14 cellular contexts compared by ENCODE assay signal in genomic region chr10:3455385-3456334, GRCh38.
DNase-seq lines count a peak whose midpoint lies in the region; ATAC-seq, FAIRE-seq and TF ChIP-seq lines count a peak whose summit lies in the region.
"Had no signal": no experiment of that assay in that cellular context is flagged by ENCODE, and none has a peak within 500 bp of the region (broad histone marks: within the 10 kb centered on the region; RNA-seq: fewer than 3 reads in every experiment).

No MANE protein-coding gene starts in this region.

- DNase-seq in A549 (ENCODE audit: low read depth in 1 of 2, low spot score in 1 of 2) (no peak), GM10248 (ENCODE audit: extremely low spot score) (no peak), adipocyte (ENCODE audit: low read depth) (peak; percentile 72), keratinocyte (ENCODE audit: low read depth, low spot score) (no peak)
- DNase-seq: activated CD8-positive, alpha-beta memory T cell treated with anti-CD3 and anti-CD28 coated beads, Interleukin-2, amount 50 U/mL, for 48 hours; CD8-positive, alpha-beta T cell; NCI-H1048; NCI-H748 treated with DMSO at 0.1 percent for 48 hours had no signal

- ATAC-seq in A549 (no peak), GM18502 (IDR thresholded peaks at IDR 0.05; ENCODE audit: poor library complexity, unreplicated experiment) (no peak), GM19463 (IDR thresholded peaks at IDR 0.05; ENCODE audit: unreplicated experiment) (no peak), GM19395 (IDR thresholded peaks at IDR 0.05; ENCODE audit: unreplicated experiment) (no peak), GM18858 (IDR thresholded peaks at IDR 0.05; ENCODE audit: unreplicated experiment) (no peak)
- ATAC-seq: CD8-positive, alpha-beta T cell had no signal

- 91% methylated on average over 13 of the region's 13 CpGs for WGBS in A549 (ENCODE audit: missing lambda C conversion rate)

- FAIRE-seq in A549 (lab: Jason Lieb, UNC) (no peak), keratinocyte (lab: Jason Lieb, UNC) (peak; percentile 98)
- FAIRE-seq: colon had no signal

- TF ChIP-seq POLR2A in A549 (IDR thresholded peaks at IDR 0.05; ENCODE audit: low read length) = no peak

- peak overlapping the region; percentile 0 for H2AFZ ChIP-seq in keratinocyte (ENCODE audit: control insufficient read depth, low read length)

- H4K20me1 ChIP-seq in keratinocyte (ENCODE audit: control insufficient read depth, extremely low read depth, insufficient read depth, low read length) = no peaks in the 10 kb centered on the region

- no peak overlapping the region for H3K4me2 ChIP-seq in A549
- peak overlapping the region; percentile 7 for H3K4me2 ChIP-seq in keratinocyte (ENCODE audit: control insufficient read depth, extremely low read depth, insufficient read depth, low read depth, low read length)

- H3K4me1 ChIP-seq in A549 = peaks cover 20% of the 10 kb centered on the region
- H3K4me1 ChIP-seq in adipocyte (ENCODE audit: control insufficient read depth, insufficient read depth, low read length) = peaks cover 28% of the 10 kb centered on the region
- peaks cover 40% of the 10 kb centered on the region for H3K4me1 ChIP-seq in keratinocyte (ENCODE audit: control insufficient read depth, extremely low read depth, insufficient read depth, low read length)

- H3K9ac ChIP-seq in adipocyte (ENCODE audit: low read length) (no peak overlapping the region), keratinocyte (ENCODE audit: control insufficient read depth, extremely low read depth, insufficient read depth, low read length) (peak overlapping the region; percentile 58)

- CTCF ChIA-PET in A549 (lab: Yijun Ruan, JAX) (interaction anchor here (0.6 to 1.9 kb wide), 3 partner anchors 11 to 297 kb away, joined by 3 to 8 read pairs (median 4); no protein-coding TSS in a partner anchor), GM10248 (lab: Yijun Ruan, JAX) (interaction anchor here (1.3 kb wide), 1 partner anchor 20 kb away, joined by 4 read pairs; no protein-coding TSS in a partner anchor)

- H3K27me3 ChIP-seq in adipocyte (replicated peaks; ENCODE audit: control insufficient read depth, insufficient read depth, low read length) = no peaks in the 10 kb centered on the region
- no peaks in the 10 kb centered on the region for H3K27me3 ChIP-seq in keratinocyte (ENCODE audit: control insufficient read depth, extremely low read depth, insufficient read depth, low read length)

- H3K9me3 ChIP-seq in A549 = no peaks in the 10 kb centered on the region
- H3K9me3 ChIP-seq in adipocyte (ENCODE audit: control insufficient read depth, low read length) = no peaks in the 10 kb centered on the region
- no peaks in the 10 kb centered on the region for H3K9me3 ChIP-seq in keratinocyte (ENCODE audit: control insufficient read depth, low read depth, low read length)

- H3K27ac ChIP-seq in A549 = peak overlapping the region; percentile 20 to 73; a peak in 2 of 6 replicates
- H3K27ac ChIP-seq in keratinocyte (ENCODE audit: control insufficient read depth, insufficient read depth, low read length) = peak overlapping the region; percentile 90
- H3K27ac ChIP-seq: HL-60 had no signal

- H3K36me3 ChIP-seq in adipocyte (ENCODE audit: control insufficient read depth, insufficient read depth, low read length, severe bottlenecking) = no peaks in the 10 kb centered on the region
- H3K36me3 ChIP-seq in keratinocyte (ENCODE audit: control insufficient read depth in 2 of 2, extremely low read depth in 1 of 2, insufficient read depth in 2 of 2, low read length in 2 of 2) = no peaks in the 10 kb centered on the region

- dilution Hi-C loops in keratinocyte (cut with MboI; ENCODE audit: extremely low pct_ligation_motif_present, low sequenced_read_pairs) = no loop called here

- POLR2A ChIA-PET in A549 (lab: Yijun Ruan, JAX) = interaction anchor here (0.5 kb wide), 1 partner anchor 68 kb away, joined by 4 read pairs; no protein-coding TSS in a partner anchor
- POLR2A ChIA-PET in GM10248 (lab: Yijun Ruan, JAX) = no interaction called here

- H3K79me2 ChIP-seq in keratinocyte (ENCODE audit: control insufficient read depth, insufficient read depth, low read length) = no peaks in the 10 kb centered on the region

- TF ChIP-seq RAD21 in A549 (conservative IDR thresholded peaks at IDR 0.05 in 1 of 2, IDR thresholded peaks at IDR 0.05 in 1 of 2) = no peak

- H3K9me1 ChIP-seq in keratinocyte (ENCODE audit: control insufficient read depth, extremely low read depth, insufficient read depth, low read length) = no peaks in the 10 kb centered on the region

- no peak for TF ChIP-seq CTCF in A549 (IDR thresholded peaks at IDR 0.05)
- TF ChIP-seq CTCF in GM10248 (IDR thresholded peaks at IDR 0.05; ENCODE audit: control extremely low read depth, extremely low read depth, low read depth, missing control alignments) = peak; percentile 14
- TF ChIP-seq CTCF in keratinocyte (optimal IDR thresholded peaks at IDR 0.05 in 1 of 3, IDR thresholded peaks at IDR 0.05 in 1 of 3, conservative IDR thresholded peaks at IDR 0.05 in 1 of 3; ENCODE audit: extremely low read depth in 1 of 3, insufficient read depth in 2 of 3, low read length in 3 of 3) = peak in 1 of 3 experiments; percentile 39

- no peak for TF ChIP-seq EP300 in A549 (IDR thresholded peaks at IDR 0.05)

- H3K4me3 ChIP-seq in A549 (no peak overlapping the region), adipocyte (ENCODE audit: low read length) (no peak overlapping the region), keratinocyte (ENCODE audit: control insufficient read depth in 2 of 3, extremely low read depth in 1 of 3, insufficient read depth in 2 of 3, low read depth in 1 of 3, low read length in 3 of 3) (no peak overlapping the region)

TF ChIP-seq in A549, 52 proteins besides CTCF, POLR2A, EP300 and RAD21:
- TF ChIP-seq MYC (IDR thresholded peaks at IDR 0.05; ENCODE audit: borderline replicate concordance, low read length) (no peak), MAFK (IDR thresholded peaks at IDR 0.05; ENCODE audit: partially characterized antibody) (no peak), ZFP36 (IDR thresholded peaks at IDR 0.05; ENCODE audit: borderline replicate concordance, partially characterized antibody) (no peak)
TF ChIP-seq in A549: peak in this region for 0.
